In the genomic region with DNA sequence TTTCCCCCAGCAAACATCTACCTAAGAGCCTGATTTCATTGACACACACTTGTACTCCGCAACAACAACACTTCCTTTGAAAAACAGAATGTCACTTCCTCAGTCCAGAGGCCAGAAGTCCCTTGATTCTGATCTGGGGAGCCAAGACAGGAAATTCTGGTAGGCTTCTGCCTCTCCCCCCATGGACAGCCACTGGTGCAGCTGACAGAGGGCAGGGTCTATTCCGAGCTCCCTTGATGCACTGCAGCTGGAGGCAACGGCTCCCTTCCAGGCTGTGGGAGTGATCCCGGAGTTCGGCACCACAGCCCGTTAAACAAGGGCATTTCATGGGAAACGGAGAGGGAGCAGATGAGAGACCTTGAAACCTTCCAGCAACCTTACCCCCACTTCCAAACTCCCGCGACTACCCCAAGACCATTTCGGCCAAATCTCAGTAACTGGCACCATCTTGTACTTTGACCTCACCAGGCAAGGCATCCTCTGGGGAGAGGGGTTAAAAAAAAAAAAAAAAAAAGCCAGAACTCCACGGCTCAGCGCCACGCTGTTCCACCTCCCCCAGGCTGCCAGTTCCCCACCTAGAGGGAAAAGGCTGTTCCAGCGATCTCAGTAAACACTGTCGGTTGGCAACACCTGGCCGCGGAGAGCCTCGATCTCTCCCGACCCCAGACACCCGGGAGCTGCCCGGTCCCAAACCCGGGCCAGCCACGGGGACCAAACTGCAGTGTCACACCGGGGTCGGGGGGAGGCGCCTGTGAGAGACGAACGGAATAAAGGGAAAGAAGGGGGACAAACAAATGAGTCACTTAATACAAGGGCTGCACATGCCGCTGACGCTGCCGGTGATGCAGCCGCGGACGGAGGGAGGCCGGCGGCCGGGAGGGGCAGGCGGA, we compare ENCODE assay signal across 1 cellular context.
A peak's percentile ranks its signal among the peaks of the same experiment; 100 is the strongest.
TF ChIP-seq lines count a peak whose summit lies in the region.

No MANE protein-coding gene starts in this region.

TF ChIP-seq in HepG2, 621 proteins besides CTCF, POLR2A, EP300 and RAD21 (continued from another document and continues in another):
- TF ChIP-seq, protein P1, sequence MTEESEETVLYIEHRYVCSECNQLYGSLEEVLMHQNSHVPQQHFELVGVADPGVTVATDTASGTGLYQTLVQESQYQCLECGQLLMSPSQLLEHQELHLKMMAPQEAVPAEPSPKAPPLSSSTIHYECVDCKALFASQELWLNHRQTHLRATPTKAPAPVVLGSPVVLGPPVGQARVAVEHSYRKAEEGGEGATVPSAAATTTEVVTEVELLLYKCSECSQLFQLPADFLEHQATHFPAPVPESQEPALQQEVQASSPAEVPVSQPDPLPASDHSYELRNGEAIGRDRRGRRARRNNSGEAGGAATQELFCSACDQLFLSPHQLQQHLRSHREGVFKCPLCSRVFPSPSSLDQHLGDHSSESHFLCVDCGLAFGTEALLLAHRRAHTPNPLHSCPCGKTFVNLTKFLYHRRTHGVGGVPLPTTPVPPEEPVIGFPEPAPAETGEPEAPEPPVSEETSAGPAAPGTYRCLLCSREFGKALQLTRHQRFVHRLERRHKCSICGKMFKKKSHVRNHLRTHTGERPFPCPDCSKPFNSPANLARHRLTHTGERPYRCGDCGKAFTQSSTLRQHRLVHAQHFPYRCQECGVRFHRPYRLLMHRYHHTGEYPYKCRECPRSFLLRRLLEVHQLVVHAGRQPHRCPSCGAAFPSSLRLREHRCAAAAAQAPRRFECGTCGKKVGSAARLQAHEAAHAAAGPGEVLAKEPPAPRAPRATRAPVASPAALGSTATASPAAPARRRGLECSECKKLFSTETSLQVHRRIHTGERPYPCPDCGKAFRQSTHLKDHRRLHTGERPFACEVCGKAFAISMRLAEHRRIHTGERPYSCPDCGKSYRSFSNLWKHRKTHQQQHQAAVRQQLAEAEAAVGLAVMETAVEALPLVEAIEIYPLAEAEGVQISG (CRISPR knock-in tag; IDR thresholded peaks at IDR 0.05), result peak; percentile 31; the same call in 1 of the 2 replicates
- TF ChIP-seq ZNF205 (CRISPR knock-in tag; IDR thresholded peaks at IDR 0.05) (0 out of 2 replicates have a peak, but pooled peaks have one; percentile 17), MIXL1 (CRISPR knock-in tag; IDR thresholded peaks at IDR 0.05) (0 out of 2 replicates have a peak, but pooled peaks have one; percentile 20), ZBTB20 (CRISPR knock-in tag; IDR thresholded peaks at IDR 0.05; ENCODE audit: borderline replicate concordance, low read depth) (peak; percentile 48; the same call in 1 of the 2 replicates), EEA1 (CRISPR knock-in tag; IDR thresholded peaks at IDR 0.05; ENCODE audit: borderline replicate concordance) (no peak), CEBPB (IDR thresholded peaks at IDR 0.05; ENCODE audit: borderline replicate concordance, low read depth, low read length) (no peak), TCF7 (IDR thresholded peaks at IDR 0.05; ENCODE audit: low read depth) (no peak), JUND (CRISPR knock-in tag; IDR thresholded peaks at IDR 0.05) (peak; percentile 61), ZNF766 (CRISPR knock-in tag; IDR thresholded peaks at IDR 0.05; ENCODE audit: borderline replicate concordance) (no peak), KLF12 (CRISPR knock-in tag; IDR thresholded peaks at IDR 0.05; ENCODE audit: borderline replicate concordance) (no peak), KMT2A (CRISPR knock-in tag; IDR thresholded peaks at IDR 0.05) (peak; percentile 70; the same call in 1 of the 2 replicates), CCAR2 (optimal IDR thresholded peaks at IDR 0.05; ENCODE audit: low read depth, low read length) (no peak), TARDBP (CRISPR knock-in tag; IDR thresholded peaks at IDR 0.05) (no peak; the same call in 1 of the 2 replicates)
- TF ChIP-seq, protein P2, sequence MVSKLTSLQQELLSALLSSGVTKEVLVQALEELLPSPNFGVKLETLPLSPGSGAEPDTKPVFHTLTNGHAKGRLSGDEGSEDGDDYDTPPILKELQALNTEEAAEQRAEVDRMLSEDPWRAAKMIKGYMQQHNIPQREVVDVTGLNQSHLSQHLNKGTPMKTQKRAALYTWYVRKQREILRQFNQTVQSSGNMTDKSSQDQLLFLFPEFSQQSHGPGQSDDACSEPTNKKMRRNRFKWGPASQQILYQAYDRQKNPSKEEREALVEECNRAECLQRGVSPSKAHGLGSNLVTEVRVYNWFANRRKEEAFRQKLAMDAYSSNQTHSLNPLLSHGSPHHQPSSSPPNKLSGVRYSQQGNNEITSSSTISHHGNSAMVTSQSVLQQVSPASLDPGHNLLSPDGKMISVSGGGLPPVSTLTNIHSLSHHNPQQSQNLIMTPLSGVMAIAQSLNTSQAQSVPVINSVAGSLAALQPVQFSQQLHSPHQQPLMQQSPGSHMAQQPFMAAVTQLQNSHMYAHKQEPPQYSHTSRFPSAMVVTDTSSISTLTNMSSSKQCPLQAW (CRISPR knock-in tag; IDR thresholded peaks at IDR 0.05), result peak; percentile 52
- TF ChIP-seq, protein P3, sequence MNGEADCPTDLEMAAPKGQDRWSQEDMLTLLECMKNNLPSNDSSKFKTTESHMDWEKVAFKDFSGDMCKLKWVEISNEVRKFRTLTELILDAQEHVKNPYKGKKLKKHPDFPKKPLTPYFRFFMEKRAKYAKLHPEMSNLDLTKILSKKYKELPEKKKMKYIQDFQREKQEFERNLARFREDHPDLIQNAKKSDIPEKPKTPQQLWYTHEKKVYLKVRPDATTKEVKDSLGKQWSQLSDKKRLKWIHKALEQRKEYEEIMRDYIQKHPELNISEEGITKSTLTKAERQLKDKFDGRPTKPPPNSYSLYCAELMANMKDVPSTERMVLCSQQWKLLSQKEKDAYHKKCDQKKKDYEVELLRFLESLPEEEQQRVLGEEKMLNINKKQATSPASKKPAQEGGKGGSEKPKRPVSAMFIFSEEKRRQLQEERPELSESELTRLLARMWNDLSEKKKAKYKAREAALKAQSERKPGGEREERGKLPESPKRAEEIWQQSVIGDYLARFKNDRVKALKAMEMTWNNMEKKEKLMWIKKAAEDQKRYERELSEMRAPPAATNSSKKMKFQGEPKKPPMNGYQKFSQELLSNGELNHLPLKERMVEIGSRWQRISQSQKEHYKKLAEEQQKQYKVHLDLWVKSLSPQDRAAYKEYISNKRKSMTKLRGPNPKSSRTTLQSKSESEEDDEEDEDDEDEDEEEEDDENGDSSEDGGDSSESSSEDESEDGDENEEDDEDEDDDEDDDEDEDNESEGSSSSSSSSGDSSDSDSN (CRISPR knock-in tag; IDR thresholded peaks at IDR 0.05), result peak; percentile 59
- TF ChIP-seq, protein P4, sequence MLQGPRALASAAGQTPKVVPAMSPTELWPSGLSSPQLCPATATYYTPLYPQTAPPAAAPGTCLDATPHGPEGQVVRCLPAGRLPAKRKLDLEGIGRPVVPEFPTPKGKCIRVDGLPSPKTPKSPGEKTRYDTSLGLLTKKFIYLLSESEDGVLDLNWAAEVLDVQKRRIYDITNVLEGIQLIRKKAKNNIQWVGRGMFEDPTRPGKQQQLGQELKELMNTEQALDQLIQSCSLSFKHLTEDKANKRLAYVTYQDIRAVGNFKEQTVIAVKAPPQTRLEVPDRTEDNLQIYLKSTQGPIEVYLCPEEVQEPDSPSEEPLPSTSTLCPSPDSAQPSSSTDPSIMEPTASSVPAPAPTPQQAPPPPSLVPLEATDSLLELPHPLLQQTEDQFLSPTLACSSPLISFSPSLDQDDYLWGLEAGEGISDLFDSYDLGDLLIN (CRISPR knock-in tag; IDR thresholded peaks at IDR 0.05; ENCODE audit: borderline replicate concordance), result no peak
- TF ChIP-seq, protein P5, sequence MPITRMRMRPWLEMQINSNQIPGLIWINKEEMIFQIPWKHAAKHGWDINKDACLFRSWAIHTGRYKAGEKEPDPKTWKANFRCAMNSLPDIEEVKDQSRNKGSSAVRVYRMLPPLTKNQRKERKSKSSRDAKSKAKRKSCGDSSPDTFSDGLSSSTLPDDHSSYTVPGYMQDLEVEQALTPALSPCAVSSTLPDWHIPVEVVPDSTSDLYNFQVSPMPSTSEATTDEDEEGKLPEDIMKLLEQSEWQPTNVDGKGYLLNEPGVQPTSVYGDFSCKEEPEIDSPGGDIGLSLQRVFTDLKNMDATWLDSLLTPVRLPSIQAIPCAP (CRISPR knock-in tag; IDR thresholded peaks at IDR 0.05; ENCODE audit: low read depth), result 0 out of 2 replicates have a peak, but pooled peaks have one; percentile 34
- TF ChIP-seq, protein P6, sequence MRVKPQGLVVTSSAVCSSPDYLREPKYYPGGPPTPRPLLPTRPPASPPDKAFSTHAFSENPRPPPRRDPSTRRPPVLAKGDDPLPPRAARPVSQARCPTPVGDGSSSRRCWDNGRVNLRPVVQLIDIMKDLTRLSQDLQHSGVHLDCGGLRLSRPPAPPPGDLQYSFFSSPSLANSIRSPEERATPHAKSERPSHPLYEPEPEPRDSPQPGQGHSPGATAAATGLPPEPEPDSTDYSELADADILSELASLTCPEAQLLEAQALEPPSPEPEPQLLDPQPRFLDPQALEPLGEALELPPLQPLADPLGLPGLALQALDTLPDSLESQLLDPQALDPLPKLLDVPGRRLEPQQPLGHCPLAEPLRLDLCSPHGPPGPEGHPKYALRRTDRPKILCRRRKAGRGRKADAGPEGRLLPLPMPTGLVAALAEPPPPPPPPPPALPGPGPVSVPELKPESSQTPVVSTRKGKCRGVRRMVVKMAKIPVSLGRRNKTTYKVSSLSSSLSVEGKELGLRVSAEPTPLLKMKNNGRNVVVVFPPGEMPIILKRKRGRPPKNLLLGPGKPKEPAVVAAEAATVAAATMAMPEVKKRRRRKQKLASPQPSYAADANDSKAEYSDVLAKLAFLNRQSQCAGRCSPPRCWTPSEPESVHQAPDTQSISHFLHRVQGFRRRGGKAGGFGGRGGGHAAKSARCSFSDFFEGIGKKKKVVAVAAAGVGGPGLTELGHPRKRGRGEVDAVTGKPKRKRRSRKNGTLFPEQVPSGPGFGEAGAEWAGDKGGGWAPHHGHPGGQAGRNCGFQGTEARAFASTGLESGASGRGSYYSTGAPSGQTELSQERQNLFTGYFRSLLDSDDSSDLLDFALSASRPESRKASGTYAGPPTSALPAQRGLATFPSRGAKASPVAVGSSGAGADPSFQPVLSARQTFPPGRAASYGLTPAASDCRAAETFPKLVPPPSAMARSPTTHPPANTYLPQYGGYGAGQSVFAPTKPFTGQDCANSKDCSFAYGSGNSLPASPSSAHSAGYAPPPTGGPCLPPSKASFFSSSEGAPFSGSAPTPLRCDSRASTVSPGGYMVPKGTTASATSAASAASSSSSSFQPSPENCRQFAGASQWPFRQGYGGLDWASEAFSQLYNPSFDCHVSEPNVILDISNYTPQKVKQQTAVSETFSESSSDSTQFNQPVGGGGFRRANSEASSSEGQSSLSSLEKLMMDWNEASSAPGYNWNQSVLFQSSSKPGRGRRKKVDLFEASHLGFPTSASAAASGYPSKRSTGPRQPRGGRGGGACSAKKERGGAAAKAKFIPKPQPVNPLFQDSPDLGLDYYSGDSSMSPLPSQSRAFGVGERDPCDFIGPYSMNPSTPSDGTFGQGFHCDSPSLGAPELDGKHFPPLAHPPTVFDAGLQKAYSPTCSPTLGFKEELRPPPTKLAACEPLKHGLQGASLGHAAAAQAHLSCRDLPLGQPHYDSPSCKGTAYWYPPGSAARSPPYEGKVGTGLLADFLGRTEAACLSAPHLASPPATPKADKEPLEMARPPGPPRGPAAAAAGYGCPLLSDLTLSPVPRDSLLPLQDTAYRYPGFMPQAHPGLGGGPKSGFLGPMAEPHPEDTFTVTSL (CRISPR knock-in tag; IDR thresholded peaks at IDR 0.05; ENCODE audit: borderline replicate concordance), result peak; percentile 71; the same call in 1 of the 2 replicates
- TF ChIP-seq, protein P7, sequence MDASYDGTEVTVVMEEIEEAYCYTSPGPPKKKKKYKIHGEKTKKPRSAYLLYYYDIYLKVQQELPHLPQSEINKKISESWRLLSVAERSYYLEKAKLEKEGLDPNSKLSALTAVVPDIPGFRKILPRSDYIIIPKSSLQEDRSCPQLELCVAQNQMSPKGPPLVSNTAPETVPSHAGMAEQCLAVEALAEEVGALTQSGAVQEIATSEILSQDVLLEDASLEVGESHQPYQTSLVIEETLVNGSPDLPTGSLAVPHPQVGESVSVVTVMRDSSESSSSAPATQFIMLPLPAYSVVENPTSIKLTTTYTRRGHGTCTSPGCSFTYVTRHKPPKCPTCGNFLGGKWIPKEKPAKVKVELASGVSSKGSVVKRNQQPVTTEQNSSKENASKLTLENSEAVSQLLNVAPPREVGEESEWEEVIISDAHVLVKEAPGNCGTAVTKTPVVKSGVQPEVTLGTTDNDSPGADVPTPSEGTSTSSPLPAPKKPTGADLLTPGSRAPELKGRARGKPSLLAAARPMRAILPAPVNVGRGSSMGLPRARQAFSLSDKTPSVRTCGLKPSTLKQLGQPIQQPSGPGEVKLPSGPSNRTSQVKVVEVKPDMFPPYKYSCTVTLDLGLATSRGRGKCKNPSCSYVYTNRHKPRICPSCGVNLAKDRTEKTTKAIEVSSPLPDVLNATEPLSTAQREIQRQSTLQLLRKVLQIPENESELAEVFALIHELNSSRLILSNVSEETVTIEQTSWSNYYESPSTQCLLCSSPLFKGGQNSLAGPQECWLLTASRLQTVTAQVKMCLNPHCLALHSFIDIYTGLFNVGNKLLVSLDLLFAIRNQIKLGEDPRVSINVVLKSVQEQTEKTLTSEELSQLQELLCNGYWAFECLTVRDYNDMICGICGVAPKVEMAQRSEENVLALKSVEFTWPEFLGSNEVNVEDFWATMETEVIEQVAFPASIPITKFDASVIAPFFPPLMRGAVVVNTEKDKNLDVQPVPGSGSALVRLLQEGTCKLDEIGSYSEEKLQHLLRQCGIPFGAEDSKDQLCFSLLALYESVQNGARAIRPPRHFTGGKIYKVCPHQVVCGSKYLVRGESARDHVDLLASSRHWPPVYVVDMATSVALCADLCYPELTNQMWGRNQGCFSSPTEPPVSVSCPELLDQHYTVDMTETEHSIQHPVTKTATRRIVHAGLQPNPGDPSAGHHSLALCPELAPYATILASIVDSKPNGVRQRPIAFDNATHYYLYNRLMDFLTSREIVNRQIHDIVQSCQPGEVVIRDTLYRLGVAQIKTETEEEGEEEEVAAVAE (CRISPR knock-in tag; IDR thresholded peaks at IDR 0.05; ENCODE audit: borderline replicate concordance), result 0 out of 2 replicates have a peak, but pooled peaks have one; percentile 51
- TF ChIP-seq, protein P8, sequence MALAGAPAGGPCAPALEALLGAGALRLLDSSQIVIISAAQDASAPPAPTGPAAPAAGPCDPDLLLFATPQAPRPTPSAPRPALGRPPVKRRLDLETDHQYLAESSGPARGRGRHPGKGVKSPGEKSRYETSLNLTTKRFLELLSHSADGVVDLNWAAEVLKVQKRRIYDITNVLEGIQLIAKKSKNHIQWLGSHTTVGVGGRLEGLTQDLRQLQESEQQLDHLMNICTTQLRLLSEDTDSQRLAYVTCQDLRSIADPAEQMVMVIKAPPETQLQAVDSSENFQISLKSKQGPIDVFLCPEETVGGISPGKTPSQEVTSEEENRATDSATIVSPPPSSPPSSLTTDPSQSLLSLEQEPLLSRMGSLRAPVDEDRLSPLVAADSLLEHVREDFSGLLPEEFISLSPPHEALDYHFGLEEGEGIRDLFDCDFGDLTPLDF (CRISPR knock-in tag; IDR thresholded peaks at IDR 0.05), result no peak
